In genomic region chr4:138437263-138437851, GRCh38 we compare ENCODE assay signal across 9 cellular contexts.
"Had no signal": no experiment of that assay in that cellular context is flagged by ENCODE, and none has a peak within 500 bp of the region (broad histone marks: within the 10 kb centered on the region; RNA-seq: fewer than 3 reads in every experiment).

No MANE protein-coding gene starts in this region.

- FAIRE-seq: HepG2 had no signal

- H3K27ac ChIP-seq: GM23248, HL-60 had no signal

- H3K36me3 Mint-ChIP-seq: IgD-negative memory B cell had no signal

- DNase-seq: GM23248, GOT3, H7, HFFc6 had no signal

- ATAC-seq: HCT116, HepG2 had no signal

- H3K9ac ChIP-seq: GM23248 had no signal

- H3K27ac Mint-ChIP-seq: HFFc6, IgD-negative memory B cell had no signal

- H2AFZ ChIP-seq: GM23248 had no signal

- H3K4me3 ChIP-seq: GM23248, HAP-1 had no signal

- H3K4me3 Mint-ChIP-seq: HFFc6, IgD-negative memory B cell had no signal

- H3K4me1 Mint-ChIP-seq: IgD-negative memory B cell had no signal

- H3K36me3 ChIP-seq: HAP-1 had no signal

- H3K9me3 ChIP-seq: HAP-1 had no signal
